In the genomic region with DNA sequence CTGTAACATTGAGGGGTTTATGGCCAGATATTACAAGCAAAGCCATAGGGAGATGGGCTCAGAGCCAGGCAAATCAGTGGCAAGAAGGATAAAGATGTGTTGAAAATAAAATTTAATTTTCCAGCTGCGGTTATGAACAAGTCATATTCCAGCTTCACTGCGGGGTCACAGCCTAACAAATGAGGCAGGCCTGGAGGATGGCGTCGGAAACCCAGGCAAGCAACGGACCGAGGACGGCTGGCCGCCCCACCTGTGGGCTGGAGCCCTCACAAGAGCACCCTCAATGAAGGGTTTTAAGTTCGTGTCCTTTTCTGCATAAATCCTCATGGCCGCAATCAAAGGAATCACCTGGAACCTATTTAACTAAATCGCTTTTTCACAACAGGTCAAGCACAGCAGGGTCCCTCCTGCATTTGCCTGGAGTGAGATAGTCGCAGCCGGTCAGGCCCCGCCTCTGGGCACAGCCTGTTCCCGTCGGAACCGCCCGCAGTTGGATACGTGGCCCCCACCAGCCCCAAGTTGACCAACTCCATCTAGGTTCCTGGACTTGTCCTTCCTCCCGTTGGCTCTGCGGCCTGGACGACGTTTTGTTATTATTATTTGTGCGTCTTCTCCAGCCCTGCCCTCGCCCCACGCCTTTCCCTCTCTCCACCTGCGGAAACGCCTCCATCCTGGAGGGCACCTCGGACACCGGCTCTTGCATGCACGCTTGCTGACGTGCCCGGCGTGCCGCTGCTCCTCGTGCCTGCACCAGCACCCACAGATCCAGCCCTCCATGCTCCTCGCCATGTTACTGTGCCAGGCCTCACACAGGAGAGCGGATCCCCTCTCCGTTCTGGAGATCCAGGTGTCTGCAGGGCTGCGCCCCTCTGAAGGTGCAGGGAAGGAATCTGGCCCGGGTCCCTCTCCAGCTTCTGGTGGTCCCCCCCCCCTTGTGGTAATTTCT, we compare ENCODE assay signal across 31 cellular contexts.
"Had no signal": no experiment of that assay in that cellular context is flagged by ENCODE, and none has a peak within 500 bp of the region (broad histone marks: within the 10 kb centered on the region; RNA-seq: fewer than 3 reads in every experiment).

No MANE protein-coding gene starts in this region.

- H3K9me3 ChIP-seq: heart left ventricle, left ventricle myocardium inferior, mucosa of descending colon, pancreas, prostate gland, sigmoid colon, thoracic aorta, uterus had no signal

- H3K4me3 ChIP-seq: heart left ventricle, left ventricle myocardium inferior, lung, mucosa of descending colon, pancreas, prostate gland, sigmoid colon, thoracic aorta, uterus had no signal

- H3K9me3 Mint-ChIP-seq: activated naive CD4-positive, alpha-beta T cell treated with anti-CD3 and anti-CD28 coated beads, Interleukin-2, amount 50 U/mL, for 24 hours; activated naive CD8-positive, alpha-beta T cell treated with anti-CD3 and anti-CD28 coated beads, Interleukin-2, amount 50 U/mL, for 24 hours; natural killer cell treated with Interleukin-12 subunit alpha and Interleukin-12 subunit beta and Interleukin-15 and Interleukin-18, amount 100 ng/mL, for 72 hours; stimulated activated naive CD8-positive, alpha-beta T cell treated with anti-CD3 and anti-CD28 coated beads, Interleukin-15, Interleukin-2, amounts not matched to agents 100 ng/mL and 50 ng/mL, for 24 hours had no signal

- FAIRE-seq: endothelial cell of umbilical vein, islet of Langerhans, pancreas, small intestine had no signal

- H3K4me3 Mint-ChIP-seq: activated B cell treated with CpG ODN at 0.5 μM for 24 hours; activated CD8-positive, alpha-beta memory T cell treated with anti-CD3 and anti-CD28 coated beads, Interleukin-2, amount 10 ng/mL, durations not matched to agents 7 days and 5 days; activated CD8-positive, alpha-beta T cell treated with anti-CD3 and anti-CD28 coated beads, Interleukin-2, amount 10 ng/mL, durations not matched to agents 7 days and 5 days; activated naive CD4-positive, alpha-beta T cell treated with anti-CD3 and anti-CD28 coated beads, Interleukin-2, amount 50 U/mL, for 24 hours; activated naive CD8-positive, alpha-beta T cell treated with anti-CD3 and anti-CD28 coated beads, Interleukin-2, amount 50 U/mL, for 24 hours; effector memory CD8-positive, alpha-beta T cell; natural killer cell treated with Interleukin-12 subunit alpha and Interleukin-12 subunit beta and Interleukin-15 and Interleukin-18, amount 100 ng/mL, for 72 hours; stimulated activated effector memory CD8-positive, alpha-beta T cell treated with anti-CD3 and anti-CD28 coated beads, Interleukin-12 subunit alpha, Interleukin-12 subunit beta, amount 100 ng/mL, for 72 hours; stimulated activated naive CD8-positive, alpha-beta T cell treated with anti-CD3 and anti-CD28 coated beads, Interleukin-15, Interleukin-2, amounts not matched to agents 100 ng/mL and 50 ng/mL, for 24 hours had no signal

- H3K27ac ChIP-seq: foreskin keratinocyte, heart left ventricle, left ventricle myocardium inferior, pancreas, prostate gland, sigmoid colon, thoracic aorta, uterus had no signal

- H3K36me3 ChIP-seq: heart left ventricle, left ventricle myocardium inferior, pancreas, prostate gland, sigmoid colon, thoracic aorta, uterus had no signal

- H3K27me3 Mint-ChIP-seq: activated CD8-positive, alpha-beta memory T cell treated with anti-CD3 and anti-CD28 coated beads, Interleukin-2, amount 10 ng/mL, durations not matched to agents 7 days and 5 days; activated naive CD8-positive, alpha-beta T cell treated with anti-CD3 and anti-CD28 coated beads, Interleukin-2, amount 50 U/mL, for 24 hours; stimulated activated naive CD8-positive, alpha-beta T cell treated with anti-CD3 and anti-CD28 coated beads, Interleukin-15, Interleukin-2, amounts not matched to agents 100 ng/mL and 50 ng/mL, for 24 hours had no signal

- H3K27me3 ChIP-seq: foreskin keratinocyte, pancreas, sigmoid colon, uterus had no signal

- H3K4me1 ChIP-seq: foreskin keratinocyte, heart left ventricle, left ventricle myocardium inferior, pancreas, prostate gland, sigmoid colon, uterus had no signal

- H3K4me1 Mint-ChIP-seq: activated B cell treated with CpG ODN at 0.5 μM for 24 hours; activated CD8-positive, alpha-beta memory T cell treated with anti-CD3 and anti-CD28 coated beads, Interleukin-2, amount 10 ng/mL, durations not matched to agents 7 days and 5 days; activated naive CD4-positive, alpha-beta T cell treated with anti-CD3 and anti-CD28 coated beads, Interleukin-2, amount 50 U/mL, for 24 hours; activated naive CD8-positive, alpha-beta T cell treated with anti-CD3 and anti-CD28 coated beads, Interleukin-2, amount 50 U/mL, for 24 hours; stimulated activated effector memory CD8-positive, alpha-beta T cell treated with anti-CD3 and anti-CD28 coated beads, Interleukin-12 subunit alpha, Interleukin-12 subunit beta, amount 100 ng/mL, for 72 hours had no signal

- H3K27ac Mint-ChIP-seq: activated B cell treated with CpG ODN at 0.5 μM for 24 hours; activated CD8-positive, alpha-beta memory T cell treated with anti-CD3 and anti-CD28 coated beads, Interleukin-2, amount 10 ng/mL, durations not matched to agents 7 days and 5 days; activated CD8-positive, alpha-beta T cell treated with anti-CD3 and anti-CD28 coated beads, Interleukin-2, amount 10 ng/mL, durations not matched to agents 7 days and 5 days; activated naive CD4-positive, alpha-beta T cell treated with anti-CD3 and anti-CD28 coated beads, Interleukin-2, amount 50 U/mL, for 24 hours; activated naive CD8-positive, alpha-beta T cell treated with anti-CD3 and anti-CD28 coated beads, Interleukin-2, amount 50 U/mL, for 24 hours; activated T-helper 2 cell treated with anti-CD3 and anti-CD28 coated beads, Interferon-gamma antibody, Interleukin-2, Interleukin-4, amounts not matched to agents 10 μg/mL and 5 μg/mL and 100 μg/mL, durations not matched to agents 14 hours and 24 hours and 36 hours; effector memory CD8-positive, alpha-beta T cell; natural killer cell treated with Interleukin-12 subunit alpha and Interleukin-12 subunit beta and Interleukin-15 and Interleukin-18, amount 100 ng/mL, for 72 hours; stimulated activated effector memory CD8-positive, alpha-beta T cell treated with anti-CD3 and anti-CD28 coated beads, Interleukin-12 subunit alpha, Interleukin-12 subunit beta, amount 100 ng/mL, for 72 hours; stimulated activated naive CD8-positive, alpha-beta T cell treated with anti-CD3 and anti-CD28 coated beads, Interleukin-15, Interleukin-2, amounts not matched to agents 100 ng/mL and 50 ng/mL, for 24 hours had no signal

- ATAC-seq: activated CD8-positive, alpha-beta memory T cell treated with anti-CD3 and anti-CD28 coated beads, Interleukin-2, amount 10 ng/mL, durations not matched to agents 7 days and 5 days; activated CD8-positive, alpha-beta T cell treated with anti-CD3 and anti-CD28 coated beads, Interleukin-2, amount 10 ng/mL, durations not matched to agents 7 days and 5 days; activated naive CD8-positive, alpha-beta T cell treated with anti-CD3 and anti-CD28 coated beads, Interleukin-2, amount 50 U/mL, for 24 hours; effector memory CD8-positive, alpha-beta T cell; foreskin keratinocyte; heart left ventricle; mucosa of descending colon; natural killer cell treated with Interleukin-12 subunit alpha and Interleukin-12 subunit beta and Interleukin-15 and Interleukin-18, amount 100 ng/mL, for 72 hours; pancreas; stimulated activated effector memory CD8-positive, alpha-beta T cell treated with anti-CD3 and anti-CD28 coated beads, Interleukin-12 subunit alpha, Interleukin-12 subunit beta, amount 100 ng/mL, for 72 hours had no signal

- H3K36me3 Mint-ChIP-seq: activated CD8-positive, alpha-beta memory T cell treated with anti-CD3 and anti-CD28 coated beads, Interleukin-2, amount 10 ng/mL, durations not matched to agents 7 days and 5 days; activated naive CD4-positive, alpha-beta T cell treated with anti-CD3 and anti-CD28 coated beads, Interleukin-2, amount 50 U/mL, for 24 hours; natural killer cell treated with Interleukin-12 subunit alpha and Interleukin-12 subunit beta and Interleukin-15 and Interleukin-18, amount 100 ng/mL, for 72 hours; stimulated activated effector memory CD8-positive, alpha-beta T cell treated with anti-CD3 and anti-CD28 coated beads, Interleukin-12 subunit alpha, Interleukin-12 subunit beta, amount 100 ng/mL, for 72 hours had no signal

- DNase-seq: activated B cell treated with CpG ODN at 0.5 μM for 24 hours; activated CD8-positive, alpha-beta memory T cell treated with anti-CD3 and anti-CD28 coated beads, Interleukin-2, amount 10 ng/mL, durations not matched to agents 7 days and 5 days; activated CD8-positive, alpha-beta T cell treated with anti-CD3 and anti-CD28 coated beads, Interleukin-2, amount 10 ng/mL, durations not matched to agents 7 days and 5 days; activated naive CD8-positive, alpha-beta T cell treated with anti-CD3 and anti-CD28 coated beads, Interleukin-2, amount 50 U/mL, for 24 hours; activated T-cell treated with anti-CD3 and anti-CD28 coated beads, Interleukin-2, amount 50 U/mL, for 48 hours; amygdala; cortex of kidney; effector memory CD8-positive, alpha-beta T cell; foreskin keratinocyte; heart left ventricle; hypothalamus; left ventricle myocardium inferior; mucosa of descending colon; pancreas; retina; sigmoid colon; small intestine; stimulated activated CD4-positive, alpha-beta T cell treated with anti-CD3 and anti-CD28 coated beads, Interleukin-4, amount 100 ng/mL, for 24 hours; T-helper 2 cell; trophoblast cell; uterus had no signal
